Comparison of ENCODE assay signal across 19 cellular contexts in genomic region chr7:132087421-132087820, GRCh38.
DNase-seq lines count a peak whose midpoint lies in the region; ATAC-seq and TF ChIP-seq lines count a peak whose summit lies in the region.
"Had no signal": no experiment of that assay in that cellular context is flagged by ENCODE, and none has a peak within 500 bp of the region (broad histone marks: within the 10 kb centered on the region; RNA-seq: fewer than 3 reads in every experiment).

No MANE protein-coding gene starts in this region.

- WGBS in SK-N-SH (ENCODE audit: low lambda C conversion rate) = 80% methylated on average over 1 of the region's 2 CpGs

- H3K4me1 ChIP-seq in upper lobe of right lung (no peaks in the 10 kb centered on the region), SK-N-SH (ENCODE audit: control insufficient read depth in 1 of 2, insufficient read depth in 2 of 2, low read depth in 1 of 2, low read length in 1 of 2) (peaks cover 0 to 4% of the 10 kb centered on the region in 2 experiments; a peak in 1 of 4 replicates), mucosa of descending colon (ENCODE audit: low read depth) (no peaks in the 10 kb centered on the region)
- H3K4me1 ChIP-seq: A549; BLaER1 treated with 17β-estradiol and CSF1 and Interleukin-3, amounts not matched to agents 10 nM and 100 nM; Caco-2 had no signal

- TF ChIP-seq CTCF in upper lobe of right lung (IDR thresholded peaks at IDR 0.05) (no peak), SK-N-SH (IDR thresholded peaks at IDR 0.05) (no peak), mucosa of descending colon (IDR thresholded peaks at IDR 0.05) (no peak)

- H3K4me2 ChIP-seq in SK-N-SH = no peak overlapping the region
- H3K4me2 ChIP-seq: A549; BLaER1 treated with 17β-estradiol and CSF1 and Interleukin-3, amounts not matched to agents 10 nM and 100 nM had no signal

- DNase-seq in activated naive CD4-positive, alpha-beta T cell treated with anti-CD3 and anti-CD28 coated beads, Interleukin-2, amount 10 ng/mL, durations not matched to agents 7 days and 5 days = peak; percentile 11
- no peak for DNase-seq in activated naive CD4-positive, alpha-beta T cell treated with anti-CD3 and anti-CD28 coated beads, Interleukin-2, amount 50 U/mL, for 16 hours
- DNase-seq in mesenteric fat pad (ENCODE audit: low spot score) = peak; percentile 71
- no peak for DNase-seq in stimulated activated effector memory CD8-positive, alpha-beta T cell treated with anti-CD3 and anti-CD28 coated beads, Interleukin-12 subunit alpha, Interleukin-12 subunit beta, amount 100 ng/mL, for 72 hours (ENCODE audit: low spot score in 2 of 2)
- DNase-seq in upper lobe of right lung = no peak
- DNase-seq in SK-N-SH = no peak
- no peak for DNase-seq in mucosa of descending colon
- DNase-seq: AML-193; Caco-2; Calu3; CD4-positive, alpha-beta T cell; CD8-positive, alpha-beta T cell; DMS79 treated with DMSO at 0.1 percent for 48 hours; GF-D8 had no signal

- no peak for TF ChIP-seq EP300 in SK-N-SH (IDR thresholded peaks at IDR 0.05; ENCODE audit: borderline replicate concordance in 1 of 2, low read depth in 1 of 2, low read length in 1 of 2)

- POLR2A ChIA-PET in SK-N-SH (lab: Yijun Ruan, JAX) = no interaction called here

- H4K20me1 ChIP-seq in SK-N-SH (ENCODE audit: insufficient read depth) = no peaks in the 10 kb centered on the region
- H4K20me1 ChIP-seq: BLaER1 treated with 17β-estradiol and CSF1 and Interleukin-3, amounts not matched to agents 10 nM and 100 nM had no signal

- no peak overlapping the region for H3K9ac ChIP-seq in SK-N-SH
- H3K9ac ChIP-seq: BLaER1 treated with 17β-estradiol and CSF1 and Interleukin-3, amounts not matched to agents 10 nM and 100 nM had no signal

- no peaks in the 10 kb centered on the region for H3F3A ChIP-seq in SK-N-SH (replicated peaks; ENCODE audit: insufficient read depth)

- intact Hi-C loops in upper lobe of right lung (cut with DNase I) (no loop called here), mucosa of descending colon (cut with DNase I, micrococcal nuclease) (no loop called here)

- H3K9me3 ChIP-seq in upper lobe of right lung (no peaks in the 10 kb centered on the region), SK-N-SH (no peaks in the 10 kb centered on the region), mucosa of descending colon (no peaks in the 10 kb centered on the region)
- H3K9me3 ChIP-seq: A549; BLaER1 treated with 17β-estradiol and CSF1 and Interleukin-3, amounts not matched to agents 10 nM and 100 nM; Caco-2 had no signal

- H3K9me2 ChIP-seq in SK-N-SH = no peaks in the 10 kb centered on the region

- no peaks in the 10 kb centered on the region for H3K36me3 Mint-ChIP-seq in activated naive CD4-positive, alpha-beta T cell treated with anti-CD3 and anti-CD28 coated beads, Interleukin-2, amount 10 ng/mL, durations not matched to agents 7 days and 5 days
- H3K36me3 Mint-ChIP-seq in stimulated activated effector memory CD8-positive, alpha-beta T cell treated with anti-CD3 and anti-CD28 coated beads, Interleukin-12 subunit alpha, Interleukin-12 subunit beta, amount 100 ng/mL, for 72 hours = no peaks in the 10 kb centered on the region
- H3K36me3 Mint-ChIP-seq: CD8-positive, alpha-beta T cell had no signal

- no peaks in the 10 kb centered on the region for H3K79me2 ChIP-seq in SK-N-SH (ENCODE audit: insufficient read depth)

- no peak overlapping the region for H3K4me3 Mint-ChIP-seq in activated naive CD4-positive, alpha-beta T cell treated with anti-CD3 and anti-CD28 coated beads, Interleukin-2, amount 10 ng/mL, durations not matched to agents 7 days and 5 days
- H3K4me3 Mint-ChIP-seq in stimulated activated effector memory CD8-positive, alpha-beta T cell treated with anti-CD3 and anti-CD28 coated beads, Interleukin-12 subunit alpha, Interleukin-12 subunit beta, amount 100 ng/mL, for 72 hours = no peak overlapping the region
- H3K4me3 Mint-ChIP-seq: B cell; CD4-positive, alpha-beta T cell; CD8-positive, alpha-beta T cell had no signal

- peaks cover 29% of the 10 kb centered on the region for H3K27me3 Mint-ChIP-seq in activated naive CD4-positive, alpha-beta T cell treated with anti-CD3 and anti-CD28 coated beads, Interleukin-2, amount 10 ng/mL, durations not matched to agents 7 days and 5 days

- H2AFZ ChIP-seq in SK-N-SH (ENCODE audit: low read depth) = no peak overlapping the region

- no peak for TF ChIP-seq RAD21 in SK-N-SH (IDR thresholded peaks at IDR 0.05; ENCODE audit: low read length)

- no peak overlapping the region for H3K4me3 ChIP-seq in upper lobe of right lung
- H3K4me3 ChIP-seq in SK-N-SH (ENCODE audit: low read depth in 2 of 2, low read length in 1 of 2) = no peak overlapping the region
- H3K4me3 ChIP-seq in mucosa of descending colon = no peak overlapping the region
- H3K4me3 ChIP-seq: A549; BLaER1 treated with 17β-estradiol and CSF1 and Interleukin-3, amounts not matched to agents 10 nM and 100 nM had no signal

- no peaks in the 10 kb centered on the region for H3K27me3 ChIP-seq in upper lobe of right lung
- no peaks in the 10 kb centered on the region for H3K27me3 ChIP-seq in SK-N-SH (ENCODE audit: insufficient read depth)
- H3K27me3 ChIP-seq: BLaER1 treated with 17β-estradiol and CSF1 and Interleukin-3, amounts not matched to agents 10 nM and 100 nM had no signal

- no peaks in the 10 kb centered on the region for H3K9me3 Mint-ChIP-seq in activated naive CD4-positive, alpha-beta T cell treated with anti-CD3 and anti-CD28 coated beads, Interleukin-2, amount 10 ng/mL, durations not matched to agents 7 days and 5 days
- no peaks in the 10 kb centered on the region for H3K9me3 Mint-ChIP-seq in stimulated activated effector memory CD8-positive, alpha-beta T cell treated with anti-CD3 and anti-CD28 coated beads, Interleukin-12 subunit alpha, Interleukin-12 subunit beta, amount 100 ng/mL, for 72 hours
- H3K9me3 Mint-ChIP-seq: CD4-positive, alpha-beta T cell; CD8-positive, alpha-beta T cell had no signal

- no peaks in the 10 kb centered on the region for H3K4me1 Mint-ChIP-seq in activated naive CD4-positive, alpha-beta T cell treated with anti-CD3 and anti-CD28 coated beads, Interleukin-2, amount 10 ng/mL, durations not matched to agents 7 days and 5 days
- no peaks in the 10 kb centered on the region for H3K4me1 Mint-ChIP-seq in stimulated activated effector memory CD8-positive, alpha-beta T cell treated with anti-CD3 and anti-CD28 coated beads, Interleukin-12 subunit alpha, Interleukin-12 subunit beta, amount 100 ng/mL, for 72 hours
- H3K4me1 Mint-ChIP-seq: B cell had no signal

- H3K27ac Mint-ChIP-seq in activated naive CD4-positive, alpha-beta T cell treated with anti-CD3 and anti-CD28 coated beads, Interleukin-2, amount 10 ng/mL, durations not matched to agents 7 days and 5 days = no peak overlapping the region
- H3K27ac Mint-ChIP-seq in stimulated activated effector memory CD8-positive, alpha-beta T cell treated with anti-CD3 and anti-CD28 coated beads, Interleukin-12 subunit alpha, Interleukin-12 subunit beta, amount 100 ng/mL, for 72 hours = no peak overlapping the region
- H3K27ac Mint-ChIP-seq: B cell; CD4-positive, alpha-beta T cell; CD8-positive, alpha-beta T cell had no signal

- ATAC-seq in stimulated activated effector memory CD8-positive, alpha-beta T cell treated with anti-CD3 and anti-CD28 coated beads, Interleukin-12 subunit alpha, Interleukin-12 subunit beta, amount 100 ng/mL, for 72 hours = peak; percentile 34
- peak; percentile 12 for ATAC-seq in upper lobe of right lung
- ATAC-seq in mucosa of descending colon = no peak
- ATAC-seq: A549; CD8-positive, alpha-beta T cell had no signal

- no peak overlapping the region for H3K27ac ChIP-seq in upper lobe of right lung
- H3K27ac ChIP-seq in SK-N-SH (ENCODE audit: low read depth in 2 of 2, low read length in 1 of 2) = no peak overlapping the region
- H3K27ac ChIP-seq: 22Rv1; A549; BLaER1 treated with 17β-estradiol and CSF1 and Interleukin-3, amounts not matched to agents 10 nM and 100 nM; C4-2B had no signal

- CTCF ChIA-PET in activated naive CD4-positive, alpha-beta T cell treated with anti-CD3 and anti-CD28 coated beads, Interleukin-2, amount 10 ng/mL, durations not matched to agents 7 days and 5 days (lab: Charles Lee) = no interaction called here
- CTCF ChIA-PET in SK-N-SH (lab: Yijun Ruan, JAX) = no interaction called here

- H3K36me3 ChIP-seq in upper lobe of right lung = no peaks in the 10 kb centered on the region
- H3K36me3 ChIP-seq in SK-N-SH (replicated peaks in 1 of 2; ENCODE audit: control insufficient read depth in 1 of 2, insufficient read depth in 2 of 2, low read length in 1 of 2) = peaks cover 0 to 17% of the 10 kb centered on the region in 2 experiments
- no peaks in the 10 kb centered on the region for H3K36me3 ChIP-seq in mucosa of descending colon (ENCODE audit: low read depth)
- H3K36me3 ChIP-seq: BLaER1 treated with 17β-estradiol and CSF1 and Interleukin-3, amounts not matched to agents 10 nM and 100 nM had no signal

TF ChIP-seq in SK-N-SH, 30 proteins besides CTCF, POLR2A, EP300 and RAD21 (continues in another document):
- no peak for TF ChIP-seq NRF1 (IDR thresholded peaks at IDR 0.05; ENCODE audit: low read depth, low read length)
- TF ChIP-seq FOXM1 (IDR thresholded peaks at IDR 0.05; ENCODE audit: low read depth) = no peak
- TF ChIP-seq, protein P1, sequence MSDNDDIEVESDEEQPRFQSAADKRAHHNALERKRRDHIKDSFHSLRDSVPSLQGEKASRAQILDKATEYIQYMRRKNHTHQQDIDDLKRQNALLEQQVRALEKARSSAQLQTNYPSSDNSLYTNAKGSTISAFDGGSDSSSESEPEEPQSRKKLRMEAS (IDR thresholded peaks at IDR 0.05; ENCODE audit: low read depth) = no peak
- TF ChIP-seq TAF1 (IDR thresholded peaks at IDR 0.05; ENCODE audit: borderline replicate concordance, low read depth, low read length) = no peak
- TF ChIP-seq TCF12 (IDR thresholded peaks at IDR 0.05) = no peak

Comparison
In these comparisons a context has a peak if more than half of its experiments do, and no peak if none do; other contexts are left out.
1. DNase-seq: peak in activated naive CD4-positive, alpha-beta T cell treated with anti-CD3 and anti-CD28 coated beads, Interleukin-2, amount 10 ng/mL, durations not matched to agents 7 days and 5 days (single experiment) and mesenteric fat pad (single experiment); none in activated naive CD4-positive, alpha-beta T cell treated with anti-CD3 and anti-CD28 coated beads, Interleukin-2, amount 50 U/mL, for 16 hours (single experiment), stimulated activated effector memory CD8-positive, alpha-beta T cell treated with anti-CD3 and anti-CD28 coated beads, Interleukin-12 subunit alpha, Interleukin-12 subunit beta, amount 100 ng/mL, for 72 hours (0 of 2), upper lobe of right lung (single experiment), SK-N-SH (single experiment) and mucosa of descending colon (0 of 3).